ENCODE assay signal across 11 cellular contexts in genomic region chrX:123835661-123836371, GRCh38. TPM values are rescaled to one million over a fixed set of nuclear protein-coding genes. Genes with fewer than 3 reads are reported as not detected.
DNase-seq lines count a peak whose midpoint lies in the region; ATAC-seq, FAIRE-seq and TF ChIP-seq lines count a peak whose summit lies in the region.
"Had no signal": no experiment of that assay in that cellular context is flagged by ENCODE, and none has a peak within 500 bp of the region (broad histone marks: within the 10 kb centered on the region; RNA-seq: fewer than 3 reads in every experiment).

No MANE protein-coding gene starts in this region.

- peak; percentile 53 for ATAC-seq in GM21529 (IDR thresholded peaks at IDR 0.05; ENCODE audit: unreplicated experiment)

- WGBS in esophagus muscularis mucosa, result 64% methylated on average over 6 of the region's 6 CpGs

- H3K27me3 ChIP-seq in esophagus muscularis mucosa, result no peaks in the 10 kb centered on the region

- no peak overlapping the region for H3K9ac ChIP-seq in kidney (ENCODE audit: low read length in 2 of 2)

- peak; percentile 73 for DNase-seq in A172 (ENCODE audit: low spot score)
- peak; percentile 75 for DNase-seq in RPMI7951 (ENCODE audit: low read depth)
- peak; percentile 58 for DNase-seq in fibroblast of peridontal ligament (ENCODE audit: extremely low read depth)
- no peak for DNase-seq in kidney
- no peak for DNase-seq in NCI-H1417 treated with DMSO at 0.1 percent for 48 hours (lab: John Stamatoyannopoulos, UW)
- DNase-seq in esophagus muscularis mucosa (ENCODE audit: extremely low spot score), result no peak
- DNase-seq in GM12891 (ENCODE audit: insufficient read length, low spot score), result no peak
- DNase-seq: NCI-H1105, nephron progenitor cell had no signal

- no peaks in the 10 kb centered on the region for H3K4me1 ChIP-seq in kidney (ENCODE audit: control insufficient read depth in 1 of 2, insufficient read depth in 1 of 2, low read depth in 1 of 2, low read length in 2 of 2)
- H3K4me1 ChIP-seq in esophagus muscularis mucosa, result peaks cover 0 to 3% (median 0%) of the 10 kb centered on the region in 4 donors

- intact Hi-C loops in kidney (cut with DNase I), result no loop called here
- intact Hi-C loops in esophagus muscularis mucosa (cut with DNase I), result no loop called here

- FAIRE-seq in kidney (lab: Jason Lieb, UNC) (no peak), GM12891 (lab: Jason Lieb, UNC) (no peak)
- FAIRE-seq: endometrium had no signal

- no peak for TF ChIP-seq EP300 in esophagus muscularis mucosa (IDR thresholded peaks at IDR 0.05)

- TF ChIP-seq POLR2A in esophagus muscularis mucosa (IDR thresholded peaks at IDR 0.05; ENCODE audit: low read depth) (no peak), GM12891 (IDR thresholded peaks at IDR 0.05; ENCODE audit: low read depth, low read length) (no peak)

- no peaks in the 10 kb centered on the region for H3K36me3 ChIP-seq in kidney (ENCODE audit: control insufficient read depth in 1 of 2, insufficient read depth in 2 of 2, low read length in 2 of 2)
- no peaks in the 10 kb centered on the region for H3K36me3 ChIP-seq in esophagus muscularis mucosa

- TF ChIP-seq CTCF in kidney (IDR thresholded peaks at IDR 0.05; ENCODE audit: borderline replicate concordance, extremely low read depth, insufficient read depth) (no peak), esophagus muscularis mucosa (IDR thresholded peaks at IDR 0.05) (no peak)

- H3K4me3 ChIP-seq in kidney (ENCODE audit: low read length in 2 of 2), result no peak overlapping the region
- no peak overlapping the region for H3K4me3 ChIP-seq in esophagus muscularis mucosa

- no peak overlapping the region for H3K27ac ChIP-seq in kidney (ENCODE audit: low read depth in 2 of 2, low read length in 2 of 2)
- no peak overlapping the region for H3K27ac ChIP-seq in esophagus muscularis mucosa (replicated peaks in 1 of 4)

- H3K9me3 ChIP-seq in kidney (ENCODE audit: control insufficient read depth in 1 of 2, low read length in 2 of 2) (no peaks in the 10 kb centered on the region), esophagus muscularis mucosa (no peaks in the 10 kb centered on the region)

TF ChIP-seq in GM12891, 5 proteins besides CTCF, POLR2A, EP300 and RAD21:
- TF ChIP-seq POU2F2 (IDR thresholded peaks at IDR 0.05; ENCODE audit: low read depth, low read length), result no peak
- TF ChIP-seq POLR2AphosphoS5 (IDR thresholded peaks at IDR 0.05; ENCODE audit: low read depth, low read length), result no peak
- no peak for TF ChIP-seq TAF1 (IDR thresholded peaks at IDR 0.05; ENCODE audit: low read depth, low read length)
- TF ChIP-seq SPI1 (IDR thresholded peaks at IDR 0.05; ENCODE audit: low read depth, low read length), result no peak
- TF ChIP-seq PAX5 (IDR thresholded peaks at IDR 0.05; ENCODE audit: insufficient read depth, low read length, severe bottlenecking), result no peak

RNA-seq across cellular contexts. Expression of gene XIAP, which starts 24.0 kb away (rescaled TPM):
- total RNA-seq in A172 (2014; rRNA removed; shearing (Covaris generic)), result 13.3 and 13.8 TPM in 2 replicates
- 16.1 and 17.8 TPM in 2 replicates for total RNA-seq in RPMI7951 (2014; rRNA removed; shearing (Covaris generic))
- 70.9 TPM for total RNA-seq in kidney
- 29.0 TPM for polyA plus RNA-seq in kidney (ENCODE audit: insufficient read depth, low read depth, low replicate concordance)
- total RNA-seq in esophagus muscularis mucosa, result 10 to 100 TPM; 21.0 to 39.3 (median 32.9) TPM
- 4.8 TPM for polyA plus RNA-seq in GM12891 (2012; ENCODE audit: low read depth, missing spikeins)

Comparison
In these comparisons a context has a peak if more than half of its experiments do, and no peak if none do; other contexts are left out.
1. DNase-seq: peak in A172 (single experiment), RPMI7951 (single experiment) and fibroblast of peridontal ligament (single experiment); none in kidney (single experiment), NCI-H1417 treated with DMSO at 0.1 percent for 48 hours (single experiment), esophagus muscularis mucosa (single experiment) and GM12891 (single experiment).